ENCODE assay signal across 28 cellular contexts in the genomic region with DNA sequence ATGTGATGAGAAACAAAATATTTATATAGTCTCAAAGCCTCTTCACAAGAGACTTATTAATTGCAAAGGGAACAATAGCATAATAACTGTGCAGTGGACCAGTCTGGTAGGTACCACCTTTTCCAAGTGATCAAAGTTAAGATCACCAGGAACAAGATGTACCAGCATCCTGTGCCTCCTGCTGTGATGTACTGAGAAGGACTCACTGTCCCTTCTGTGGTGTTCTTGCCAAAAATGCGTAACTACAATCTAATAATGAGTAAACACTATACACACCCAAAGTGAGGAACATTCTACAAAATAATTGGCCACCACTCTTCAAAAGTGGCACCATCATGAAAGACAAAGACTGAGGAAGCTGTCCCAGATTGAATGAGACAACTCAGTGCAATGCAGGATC. TPM values are rescaled to one million over a fixed set of nuclear protein-coding genes. Genes with fewer than 3 reads are reported as not detected.
DNase-seq lines count a peak whose midpoint lies in the region; ATAC-seq and TF ChIP-seq lines count a peak whose summit lies in the region.
"Had no signal": no experiment of that assay in that cellular context is flagged by ENCODE, and none has a peak within 500 bp of the region (broad histone marks: within the 10 kb centered on the region; RNA-seq: fewer than 3 reads in every experiment).

No MANE protein-coding gene starts in this region.

- H3K4me3 ChIP-seq in LNCaP clone FGC (ENCODE audit: low read depth, low read length) (no peak overlapping the region), spleen (no peak overlapping the region)

- TF ChIP-seq CTCF in 22Rv1 (IDR thresholded peaks at IDR 0.05) (no peak), LNCaP clone FGC (IDR thresholded peaks at IDR 0.05; ENCODE audit: control insufficient read depth, extremely low read depth, insufficient read depth) (no peak), spleen (IDR thresholded peaks at IDR 0.05 in 8 of 11, conservative IDR thresholded peaks at IDR 0.05 in 3 of 11) (no peak)

- TF ChIP-seq POLR2A in spleen (IDR thresholded peaks at IDR 0.05) = no peak

- peak overlapping the region; percentile 57 for H3K27ac ChIP-seq in 22Rv1
- peak overlapping the region in 6 of 8 donors; percentile 46 to 91 (median 78) for H3K27ac ChIP-seq in spleen

- H3K9me3 ChIP-seq in spleen = no peaks in the 10 kb centered on the region

- no peaks in the 10 kb centered on the region for H3K36me3 ChIP-seq in spleen

- 71 to 97% (median 74%) methylated on average over 1 of the region's 1 CpG for WGBS in spleen, 5 donors

- peaks cover 0 to 29% (median 0%) of the 10 kb centered on the region in 7 donors for H3K27me3 ChIP-seq in spleen (replicated peaks in 1 of 7)

- peak; percentile 2 for ATAC-seq in left lobe of liver
- no peak for ATAC-seq in HG02938 (IDR thresholded peaks at IDR 0.05; ENCODE audit: unreplicated experiment)
- no peak for ATAC-seq in GM21367 (IDR thresholded peaks at IDR 0.05; ENCODE audit: unreplicated experiment)
- ATAC-seq: activated T-cell treated with anti-CD3 and anti-CD28 coated beads, Interleukin-2, amount 50 U/mL, for 72 hours; naive thymus-derived CD8-positive, alpha-beta T cell had no signal

- intact Hi-C loops in spleen (cut with DNase I; ENCODE audit: low total_unique reads) = loop anchor here (5.0 kb wide), 1 partner anchor 71 kb away; no protein-coding TSS in a partner anchor

- H3K4me1 ChIP-seq in spleen = peaks cover 23 to 99% (median 86%) of the 10 kb centered on the region in 6 donors

- peak; percentile 91 for DNase-seq in LNCaP clone FGC (ENCODE audit: low read depth)
- DNase-seq in left lobe of liver (ENCODE audit: low spot score) = peak; percentile 46
- no peak for DNase-seq in spleen
- DNase-seq in HCEC 1CT = no peak
- DNase-seq: activated CD4-positive, alpha-beta T cell treated with anti-CD3 and anti-CD28 coated beads, Interleukin-2, amount 10 ng/mL, durations not matched to agents 7 days and 5 days; activated naive CD4-positive, alpha-beta T cell treated with anti-CD3 and anti-CD28 coated beads, Interleukin-2, amount 10 ng/mL, durations not matched to agents 7 days and 5 days; activated T-cell treated with anti-CD3 and anti-CD28 coated beads, Interleukin-2, amount 50 U/mL, for 72 hours; amniotic stem cell; C1 segment of cervical spinal cord; Calu3; H9; kidney glomerular epithelial cell; naive thymus-derived CD8-positive, alpha-beta T cell; NCI-H1105 treated with DMSO at 0.1 percent for 48 hours; NCI-H2029 treated with DMSO at 0.1 percent for 48 hours; NCI-H226; retina; stimulated activated CD4-positive, alpha-beta T cell treated with anti-CD3 and anti-CD28 coated beads, Interleukin-15, amount 100 ng/mL, for 24 hours; T1000 had no signal

RNA-seq across cellular contexts. Expression of gene GNLY, which starts 14.5 kb away (rescaled TPM):
- 0.68 TPM for total RNA-seq in left lobe of liver
- 10 to 100 TPM; 17.4 to 87.8 (median 42.6) TPM for total RNA-seq in spleen
- 10 to 100 TPM; 13.1 to 38.9 (median 31.5) TPM for polyA plus RNA-seq in spleen
- total RNA-seq: bronchial epithelial cell, Calu3, Daoy, H9, OCI-LY7, urinary bladder had no signal
- polyA plus RNA-seq: AG04450, fibroblast of lung had no signal

RNA-seq across cellular contexts. Expression of gene SFTPB, which starts 40.6 kb away (rescaled TPM):
- total RNA-seq in left lobe of liver (9.8 TPM), spleen (1 to 10 TPM in 1 of 7 donors, not detected in 6; 1.9 TPM)
- polyA plus RNA-seq in spleen = 1 to 10 TPM in 2 of 3 donors, under 1 TPM in 1; 0.59 to 4.0 (median 2.1) TPM
- total RNA-seq: activated CD4-positive, alpha-beta T cell treated with anti-CD3 and anti-CD28 coated beads, Interleukin-2, amount 10 ng/mL, durations not matched to agents 7 days and 5 days; activated T-cell treated with anti-CD3 and anti-CD28 coated beads, Interleukin-2, amount 50 U/mL, for 72 hours; bronchial epithelial cell; Calu3; Daoy; fibroblast of lung; H9; naive thymus-derived CD8-positive, alpha-beta T cell; OCI-LY7; urinary bladder had no signal
- polyA plus RNA-seq: AG04450, fibroblast of lung, urinary bladder had no signal

RNA-seq across cellular contexts. Expression of gene ATOH8, which starts 45.1 kb away (rescaled TPM):
- 28.0 TPM for total RNA-seq in left lobe of liver
- 10 to 100 TPM in 6 of 7 donors, 1 to 10 TPM in 1; 6.4 to 53.0 (median 18.6) TPM for total RNA-seq in spleen
- 10 to 100 TPM in 1 of 3 donors, 1 to 10 TPM in 2; 7.2 to 17.6 (median 9.4) TPM for polyA plus RNA-seq in spleen
- total RNA-seq: activated T-cell treated with anti-CD3 and anti-CD28 coated beads, Interleukin-2, amount 50 U/mL, for 72 hours; naive thymus-derived CD8-positive, alpha-beta T cell had no signal
- polyA plus RNA-seq: naive thymus-derived CD8-positive, alpha-beta T cell had no signal

Comparison
In these comparisons a context has a peak if more than half of its experiments do, and no peak if none do; other contexts are left out.
1. DNase-seq: peak in LNCaP clone FGC (single experiment) and left lobe of liver (single experiment); none in spleen (single experiment) and HCEC 1CT (single experiment).
2. RNA of gene GNLY, which starts 14.5 kb away (total RNA-seq): 17.4 to 87.8 TPM in spleen; 0.68 TPM in left lobe of liver (single experiment); every median in the first group is over 10 times any median in the second.